19 cellular contexts compared by ENCODE assay signal in genomic region chr3:11470031-11470853, GRCh38.
A peak's percentile ranks its signal among the peaks of the same experiment; 100 is the strongest.
DNase-seq lines count a peak whose midpoint lies in the region; ATAC-seq, FAIRE-seq and TF ChIP-seq lines count a peak whose summit lies in the region.
"Had no signal": no experiment of that assay in that cellular context is flagged by ENCODE, and none has a peak within 500 bp of the region (broad histone marks: within the 10 kb centered on the region; RNA-seq: fewer than 3 reads in every experiment).

No MANE protein-coding gene starts in this region.

- no peaks in the 10 kb centered on the region for H3K27me3 Mint-ChIP-seq in type B pancreatic cell
- H3K27me3 Mint-ChIP-seq: CD4-positive, CD25-positive, alpha-beta regulatory T cell had no signal

- H2AK5ac ChIP-seq in IMR-90 (ENCODE audit: low read depth, low read length) (no peak overlapping the region), mesendoderm (ENCODE audit: low read length) (no peak overlapping the region)

- H3K56ac ChIP-seq in IMR-90 (ENCODE audit: extremely low read depth, insufficient read depth, low read length): no peak overlapping the region
- H3K56ac ChIP-seq in mesendoderm (ENCODE audit: low read length): no peak overlapping the region

- WGBS in GM23248 (ENCODE audit: low coverage in 1 of 2, low lambda C conversion rate in 2 of 2, missing lambda C conversion rate in 2 of 2), 2 experiments: 79 to 81% methylated on average over 9 of the region's 9 CpGs
- WGBS in IMR-90 (ENCODE audit: extremely low coverage in 2 of 2, insufficient read length in 1 of 2), 2 experiments: 73% methylated on average over 3 of the region's 9 CpGs; no CpG with 5 or more reads in 1 of the 2 experiments
- whole genome bisulfite sequencing in mesendoderm (ENCODE audit: extremely low coverage, insufficient coverage, low lambda C conversion rate): no CpG with 5 or more reads among the region's 9 CpGs

- CTCF ChIA-PET in IMR-90 (lab: Yijun Ruan, JAX): no interaction called here

- H3K4me1 Mint-ChIP-seq in type B pancreatic cell (ENCODE audit: unreplicated experiment): peaks cover 24% of the 10 kb centered on the region

- H3K9ac ChIP-seq in GM23248: no peak overlapping the region
- H3K9ac ChIP-seq in IMR-90 (ENCODE audit: low read depth, low read length): no peak overlapping the region
- H3K9ac ChIP-seq in mesendoderm (ENCODE audit: low read length): no peak overlapping the region
- H3K9ac ChIP-seq: BLaER1 treated with 17β-estradiol and CSF1 and Interleukin-3, amounts not matched to agents 10 nM and 100 nM had no signal

- no peaks in the 10 kb centered on the region for H3K9me3 Mint-ChIP-seq in type B pancreatic cell
- H3K9me3 Mint-ChIP-seq: GM23338, HFFc6 had no signal

- no peak overlapping the region for H3K14ac ChIP-seq in IMR-90 (replicated peaks; ENCODE audit: low read depth, low read length)

- H3K27ac ChIP-seq in GM23248 (no peak overlapping the region), IMR-90 (ENCODE audit: insufficient read depth, low read length) (no peak overlapping the region), mesendoderm (ENCODE audit: low read depth, low read length) (no peak overlapping the region)
- H3K27ac ChIP-seq: BLaER1 treated with 17β-estradiol and CSF1 and Interleukin-3, amounts not matched to agents 10 nM and 100 nM had no signal

- TF ChIP-seq CTCF in IMR-90 (conservative IDR thresholded peaks at IDR 0.05; ENCODE audit: low read depth, low read length): no peak
- TF ChIP-seq CTCF in bronchial epithelial cell (IDR thresholded peaks at IDR 0.05; ENCODE audit: insufficient read depth, low read length, severe bottlenecking): no peak
- no peak for TF ChIP-seq CTCF in type B pancreatic cell (conservative IDR thresholded peaks at IDR 0.05)

- H3K4me1 ChIP-seq in GM23248 (ENCODE audit: insufficient read depth): peaks cover 19% of the 10 kb centered on the region
- H3K4me1 ChIP-seq in IMR-90 (ENCODE audit: control insufficient read depth, insufficient read depth, low read length): peaks cover 3% of the 10 kb centered on the region; the same call in 1 of the 2 replicates
- no peaks in the 10 kb centered on the region for H3K4me1 ChIP-seq in mesendoderm (ENCODE audit: control insufficient read depth, low read depth, low read length)

- H3K23ac ChIP-seq in IMR-90 (ENCODE audit: low read depth, low read length) (no peak overlapping the region), mesendoderm (ENCODE audit: low read length) (no peak overlapping the region)

- 0 out of 2 replicates have a peak overlapping the region, but pooled peaks have one; percentile 16 for H3K4ac ChIP-seq in IMR-90 (ENCODE audit: low read depth, low read length)
- no peak overlapping the region for H3K4ac ChIP-seq in mesendoderm (ENCODE audit: low read depth, low read length)

- peaks cover 0 to 4% of the 10 kb centered on the region in 2 experiments; a peak in 1 of 4 replicates for H3K79me1 ChIP-seq in IMR-90 (ENCODE audit: low read depth in 1 of 2, low read length in 2 of 2)
- H3K79me1 ChIP-seq in mesendoderm (ENCODE audit: low read length): no peaks in the 10 kb centered on the region

- no TSS peak for BruUV-seq in IMR-90 (replicated peaks; lab: Mats Ljungman, UMichigan)

- H2AFZ ChIP-seq in GM23248: no peak overlapping the region
- H2AFZ ChIP-seq in IMR-90 (replicated peaks; ENCODE audit: low read length, poor library complexity): no peak overlapping the region
- H2AFZ ChIP-seq: GM23338 had no signal

- no peaks in the 10 kb centered on the region for H3K27me3 ChIP-seq in GM23248 (replicated peaks; ENCODE audit: insufficient read depth)
- no peaks in the 10 kb centered on the region for H3K27me3 ChIP-seq in IMR-90 (ENCODE audit: control insufficient read depth, insufficient read depth, low read length)
- H3K27me3 ChIP-seq in bronchial epithelial cell (ENCODE audit: control insufficient read depth, insufficient read depth, low read length): no peaks in the 10 kb centered on the region
- H3K27me3 ChIP-seq in mesendoderm (ENCODE audit: insufficient read depth, low read length, poor library complexity): no peaks in the 10 kb centered on the region
- H3K27me3 ChIP-seq: BLaER1 treated with 17β-estradiol and CSF1 and Interleukin-3, amounts not matched to agents 10 nM and 100 nM had no signal

- H4K5ac ChIP-seq in IMR-90 (ENCODE audit: low read depth, low read length) (no peak overlapping the region), mesendoderm (ENCODE audit: low read length) (no peak overlapping the region)

- no peak for FAIRE-seq in bronchial epithelial cell (lab: Jason Lieb, UNC)
- FAIRE-seq: GM12878, GM18507, HTR-8/SVneo had no signal

- no peak overlapping the region for H4K8ac ChIP-seq in IMR-90 (ENCODE audit: low read depth in 2 of 2, low read length in 2 of 2)
- no peak overlapping the region for H4K8ac ChIP-seq in mesendoderm (ENCODE audit: low read depth, low read length)

- no peak for ATAC-seq in IMR-90 (ENCODE audit: low read depth)
- ATAC-seq: GM12878, GM23338 had no signal

- no peak overlapping the region for H4K91ac ChIP-seq in IMR-90 (ENCODE audit: insufficient read depth, low read depth, low read length)

- H3K18ac ChIP-seq in IMR-90 (ENCODE audit: low read depth, low read length) (no peak overlapping the region), mesendoderm (ENCODE audit: low read length) (no peak overlapping the region)

- H3K79me2 ChIP-seq in GM23248 (ENCODE audit: insufficient read depth) (no peaks in the 10 kb centered on the region), mesendoderm (ENCODE audit: control insufficient read depth, insufficient read depth, low read length) (no peaks in the 10 kb centered on the region)

- H4K20me1 ChIP-seq in GM23248 (ENCODE audit: insufficient read depth) (no peaks in the 10 kb centered on the region), IMR-90 (ENCODE audit: insufficient read depth, low read length) (no peaks in the 10 kb centered on the region)

- H3K27ac Mint-ChIP-seq in type B pancreatic cell: no peak overlapping the region
- H3K27ac Mint-ChIP-seq: GM23338, HFFc6 had no signal

- no peak for TF ChIP-seq RAD21 in IMR-90 (IDR thresholded peaks at IDR 0.05; ENCODE audit: low read length)

- H2BK5ac ChIP-seq in IMR-90 (ENCODE audit: low read depth, low read length, poor library complexity, severe bottlenecking): no peak overlapping the region
- no peak overlapping the region for H2BK5ac ChIP-seq in mesendoderm (ENCODE audit: low read length)

- H3F3A ChIP-seq in GM23248 (ENCODE audit: insufficient read depth): peaks cover 15% of the 10 kb centered on the region

- H2BK120ac ChIP-seq in IMR-90 (ENCODE audit: low read depth, low read length) (no peak overlapping the region), mesendoderm (ENCODE audit: low read depth, low read length) (no peak overlapping the region)

- DNase-seq in GM23248: peak; percentile 16
- DNase-seq in IMR-90: no peak
- DNase-seq in bronchial epithelial cell (ENCODE audit: low read depth): peak; percentile 50
- peak; percentile 56 for DNase-seq in mesendoderm
- DNase-seq in germinal center (ENCODE audit: low spot score): no peak
- DNase-seq in kidney glomerular epithelial cell (lab: John Stamatoyannopoulos, UW): no peak
- DNase-seq in DMS 273 treated with DMSO at 0.1 percent for 48 hours (lab: John Stamatoyannopoulos, UW): no peak
- no peak for DNase-seq in type B pancreatic cell (ENCODE audit: extremely low spot score, unreplicated experiment)
- DNase-seq: ACHN; Calu3; CD4-positive, CD25-positive, alpha-beta regulatory T cell; DMS79; H7; HFFc6 had no signal

- in situ Hi-C loops in GM23248 (cut with MboI) (no loop called here), IMR-90 (cut with MboI; ENCODE audit: low sequenced_read_pairs) (no loop called here)

- H3K4me3 ChIP-seq in GM23248: no peak overlapping the region
- no peak overlapping the region for H3K4me3 ChIP-seq in IMR-90 (ENCODE audit: insufficient read depth, low read depth, low read length)
- H3K4me3 ChIP-seq in bronchial epithelial cell (ENCODE audit: low read depth, low read length): no peak overlapping the region
- no peak overlapping the region for H3K4me3 ChIP-seq in mesendoderm (ENCODE audit: low read length)
- H3K4me3 ChIP-seq: BLaER1 treated with 17β-estradiol and CSF1 and Interleukin-3, amounts not matched to agents 10 nM and 100 nM; GM12878; GM23338 had no signal

- H2BK20ac ChIP-seq in IMR-90 (ENCODE audit: low read depth, low read length): no peak overlapping the region

- H2AK9ac ChIP-seq in IMR-90 (replicated peaks; ENCODE audit: low read depth, low read length, poor library complexity): no peak overlapping the region

- no peaks in the 10 kb centered on the region for H3K9me3 ChIP-seq in GM23248 (ENCODE audit: low read depth)
- no peaks in the 10 kb centered on the region for H3K9me3 ChIP-seq in IMR-90 (ENCODE audit: control insufficient read depth, insufficient read depth, low read length)
- H3K9me3 ChIP-seq: BLaER1 treated with 17β-estradiol and CSF1 and Interleukin-3, amounts not matched to agents 10 nM and 100 nM had no signal

- peaks cover 4% of the 10 kb centered on the region for H3K36me3 Mint-ChIP-seq in type B pancreatic cell

- POLR2A ChIA-PET in IMR-90 (lab: Charles Lee; ENCODE audit: unreplicated experiment): no interaction called here

- intact Hi-C loops in IMR-90 (cut with micrococcal nuclease): no loop called here

- dilution Hi-C loops in IMR-90 (cut with HindIII; ENCODE audit: low sequenced_read_pairs, unreplicated experiment): no loop called here

- H2BK15ac ChIP-seq in IMR-90 (ENCODE audit: low read depth, low read length) (no peak overlapping the region), mesendoderm (replicated peaks; ENCODE audit: low read depth) (no peak overlapping the region)

- H3K4me2 ChIP-seq in GM23248 (ENCODE audit: unreplicated experiment) (no peak overlapping the region), IMR-90 (ENCODE audit: low read depth, low read length) (no peak overlapping the region), mesendoderm (ENCODE audit: low read length) (no peak overlapping the region)
- H3K4me2 ChIP-seq: BLaER1 treated with 17β-estradiol and CSF1 and Interleukin-3, amounts not matched to agents 10 nM and 100 nM; GM23338 had no signal

- H3K36me3 ChIP-seq in GM23248 (ENCODE audit: low read depth) (no peaks in the 10 kb centered on the region), IMR-90 (ENCODE audit: control insufficient read depth, insufficient read depth, low read length) (peaks cover 9% of the 10 kb centered on the region), bronchial epithelial cell (ENCODE audit: control insufficient read depth, insufficient read depth, low read length) (peaks cover 1% of the 10 kb centered on the region), mesendoderm (ENCODE audit: control insufficient read depth, insufficient read depth, low read length) (no peaks in the 10 kb centered on the region)

- no peak for TF ChIP-seq POLR2A in IMR-90 (IDR thresholded peaks at IDR 0.05; ENCODE audit: low read depth, low read length)

- H3K9me2 ChIP-seq in GM23248 (ENCODE audit: insufficient read depth): no peaks in the 10 kb centered on the region

- H3K9me1 ChIP-seq in IMR-90 (ENCODE audit: insufficient read depth, low read length): peaks cover 8% of the 10 kb centered on the region; the same call in 1 of the 2 replicates

- H3K4me3 Mint-ChIP-seq in type B pancreatic cell: no peak overlapping the region
- H3K4me3 Mint-ChIP-seq: CD4-positive, CD25-positive, alpha-beta regulatory T cell; GM23338; HFFc6 had no signal

TF ChIP-seq in IMR-90, 13 proteins besides CTCF, POLR2A, EP300 and RAD21 (continues in another document):
- no peak for TF ChIP-seq CEBPB (IDR thresholded peaks at IDR 0.05; ENCODE audit: low read depth, low read length)
- TF ChIP-seq MAFK (IDR thresholded peaks at IDR 0.05; ENCODE audit: low read depth, low read length): no peak

Comparison
In these comparisons a context has a peak if more than half of its experiments do, and no peak if none do; other contexts are left out.
1. DNase-seq: peak in GM23248 (single experiment), bronchial epithelial cell (single experiment) and mesendoderm (single experiment); none in IMR-90 (single experiment), germinal center (single experiment), kidney glomerular epithelial cell (single experiment), DMS 273 treated with DMSO at 0.1 percent for 48 hours (single experiment) and type B pancreatic cell (single experiment).